In genomic region chr20:46090095-46090388, GRCh38 we compare ENCODE assay signal across 8 cellular contexts. TPM values are rescaled to one million over a fixed set of nuclear protein-coding genes. Genes with fewer than 3 reads are reported as not detected.
DNase-seq lines count a peak whose midpoint lies in the region; ATAC-seq and TF ChIP-seq lines count a peak whose summit lies in the region.

No MANE protein-coding gene starts in this region.

- peaks cover 3% of the 10 kb centered on the region for H3K36me3 Mint-ChIP-seq in CD8-positive, alpha-beta T cell

- peak overlapping the region; percentile 89 for H3K4me3 Mint-ChIP-seq in CD8-positive, alpha-beta T cell

- intact Hi-C loops in CD8-positive, alpha-beta T cell (cut with DNase I, micrococcal nuclease): loop anchor here (1.0 to 2.0 kb wide), 5 partner anchors 29 to 599 kb away; partner anchors contain the start of genes CD40 (in 1 of the 2), DNTTIP1 (in 1 of the 2), TP53RK (in 1 of the 2) and WFDC3 (in 1 of the 2)

- H3K27ac Mint-ChIP-seq in CD8-positive, alpha-beta T cell: peak overlapping the region; percentile 87

- H3K36me3 ChIP-seq in CD8-positive, alpha-beta T cell (ENCODE audit: insufficient read depth, low read length): no peaks in the 10 kb centered on the region
- H3K36me3 ChIP-seq in NT2/D1 (ENCODE audit: insufficient read depth, insufficient read length, low read length): no peaks in the 10 kb centered on the region
- H3K36me3 ChIP-seq in endocrine pancreas (ENCODE audit: control insufficient read depth, insufficient read depth, low read length): no peaks in the 10 kb centered on the region
- no peaks in the 10 kb centered on the region for H3K36me3 ChIP-seq in neutrophil

- no peak for ATAC-seq in CD8-positive, alpha-beta T cell
- ATAC-seq in GM18502 (IDR thresholded peaks at IDR 0.05; ENCODE audit: poor library complexity, unreplicated experiment): no peak

- H3K9ac ChIP-seq in NT2/D1 (ENCODE audit: insufficient read length, low read depth) (no peak overlapping the region), endocrine pancreas (ENCODE audit: control insufficient read depth, insufficient read depth, low read length) (peak overlapping the region; percentile 47)

- no peak for TF ChIP-seq CTCF in CD8-positive, alpha-beta T cell (IDR thresholded peaks at IDR 0.05)
- TF ChIP-seq CTCF in neutrophil (IDR thresholded peaks at IDR 0.05): no peak

- H3K9me3 Mint-ChIP-seq in CD8-positive, alpha-beta T cell: no peaks in the 10 kb centered on the region

- peaks cover 40% of the 10 kb centered on the region for H3K4me1 ChIP-seq in CD8-positive, alpha-beta T cell (ENCODE audit: insufficient read depth, low read length)
- H3K4me1 ChIP-seq in NT2/D1 (ENCODE audit: insufficient read depth, insufficient read length) (no peaks in the 10 kb centered on the region), endocrine pancreas (ENCODE audit: control insufficient read depth, insufficient read depth, low read length) (peaks cover 24% of the 10 kb centered on the region), neutrophil (ENCODE audit: control insufficient read depth in 1 of 2, insufficient read depth in 1 of 2, low read depth in 1 of 2, low read length in 1 of 2) (peaks cover 22 to 24% of the 10 kb centered on the region in 2 experiments)

- no peaks in the 10 kb centered on the region for H3K27me3 Mint-ChIP-seq in CD8-positive, alpha-beta T cell (ENCODE audit: low read depth)

- H3K27me3 ChIP-seq in CD8-positive, alpha-beta T cell (ENCODE audit: insufficient read depth, low read length): no peaks in the 10 kb centered on the region
- no peaks in the 10 kb centered on the region for H3K27me3 ChIP-seq in NT2/D1 (ENCODE audit: insufficient read depth, insufficient read length)
- H3K27me3 ChIP-seq in endocrine pancreas (ENCODE audit: control insufficient read depth, insufficient read depth, low read length): no peaks in the 10 kb centered on the region
- peaks cover 1% of the 10 kb centered on the region for H3K27me3 ChIP-seq in neutrophil

- peaks cover 46% of the 10 kb centered on the region for H3K4me1 Mint-ChIP-seq in CD8-positive, alpha-beta T cell (ENCODE audit: low read depth)

- H3K9me3 ChIP-seq in CD8-positive, alpha-beta T cell (ENCODE audit: low read length): no peaks in the 10 kb centered on the region
- H3K9me3 ChIP-seq in NT2/D1 (ENCODE audit: insufficient read depth, low read length): peaks cover 4% of the 10 kb centered on the region; the same call in 1 of the 2 replicates
- H3K9me3 ChIP-seq in endocrine pancreas (ENCODE audit: control insufficient read depth, low read length): no peaks in the 10 kb centered on the region
- H3K9me3 ChIP-seq in neutrophil: no peaks in the 10 kb centered on the region

- POLR2A ChIA-PET in CD8-positive, alpha-beta T cell (lab: Charles Lee): no interaction called here

- H3K4me3 ChIP-seq in CD8-positive, alpha-beta T cell (ENCODE audit: low read depth, low read length): peak overlapping the region; percentile 86
- H3K4me3 ChIP-seq in NT2/D1 (ENCODE audit: insufficient read length, low read depth) (peak overlapping the region; percentile 12), endocrine pancreas (ENCODE audit: control insufficient read depth, insufficient read depth, low read length) (peak overlapping the region; percentile 92), neutrophil (ENCODE audit: low read depth in 1 of 2, low read length in 1 of 2) (peak overlapping the region; percentile 81 to 88)

- peak overlapping the region; percentile 85 for H3K27ac ChIP-seq in CD8-positive, alpha-beta T cell (ENCODE audit: low read depth, low read length)
- H3K27ac ChIP-seq in neutrophil: peak overlapping the region; percentile 95

- no peak for DNase-seq in CD8-positive, alpha-beta T cell
- no peak for DNase-seq in NT2/D1 (ENCODE audit: low read depth, low spot score)
- no peak for DNase-seq in stimulated activated naive CD4-positive, alpha-beta T cell (lab: John Stamatoyannopoulos, UW)
- DNase-seq in dedifferentiated amniotic fluid mesenchymal stem cell (ENCODE audit: extremely low spot score): no peak
- no peak for DNase-seq in DMS53 (lab: John Stamatoyannopoulos, UW)

- CTCF ChIA-PET in CD8-positive, alpha-beta T cell (lab: Charles Lee): no interaction called here

RNA-seq across cellular contexts. Expression of gene NCOA5, which starts 0.3 kb away (rescaled TPM):
- 10 to 100 TPM in 1 of 2 experiments, 1 to 10 TPM in 1; 9.6 to 11.7 TPM for total RNA-seq in CD8-positive, alpha-beta T cell

RNA-seq across cellular contexts. Expression of gene CD40, which starts 28.1 kb away (rescaled TPM):
- 1 to 10 TPM; 2.9 to 3.2 TPM for total RNA-seq in CD8-positive, alpha-beta T cell

Comparison
In these comparisons a context has a peak if more than half of its experiments do, and no peak if none do; other contexts are left out.
1. H3K4me3 ChIP-seq: peak in every context shown above with its lines; median percentile 92 in endocrine pancreas; 86 in CD8-positive, alpha-beta T cell; 84 in neutrophil; 12 in NT2/D1.